In genomic region chr3:10164546-10165393, GRCh38 we compare ENCODE assay signal across 8 cellular contexts. TPM values are rescaled to one million over a fixed set of nuclear protein-coding genes. Genes with fewer than 3 reads are reported as not detected.
DNase-seq lines count a peak whose midpoint lies in the region; ATAC-seq, FAIRE-seq and TF ChIP-seq lines count a peak whose summit lies in the region.

Gene IRAK2, plus strand, starts transcription at chr3:10164919. Its CDS starts 36 bp downstream, at chr3:10164955.

- H2AFZ ChIP-seq in astrocyte (ENCODE audit: low read depth, low read length): peak within 1 kb of the TSS; percentile 98

- no peaks in the 10 kb centered on the region for H3K36me3 ChIP-seq in BJ (ENCODE audit: control insufficient read depth, insufficient read depth, low read length)
- H3K36me3 ChIP-seq in astrocyte (ENCODE audit: insufficient read depth, low read length): no peaks in the 10 kb centered on the region
- no peaks in the 10 kb centered on the region for H3K36me3 ChIP-seq in rectal smooth muscle tissue (ENCODE audit: control insufficient read depth, insufficient read depth, low read length)

- CTCF ChIA-PET in BJ (lab: Yijun Ruan, JAX): interaction anchor here (0.6 to 2.1 kb wide), 7 partner anchors 13 to 99 kb away, joined by 3 to 9 read pairs (median 6); no protein-coding TSS in a partner anchor

- ATAC-seq in HG03439 (IDR thresholded peaks at IDR 0.05; ENCODE audit: unreplicated experiment): peak; percentile 63

- FAIRE-seq in astrocyte (lab: Jason Lieb, UNC): no peak

- H3K9ac ChIP-seq in astrocyte (ENCODE audit: low read length) (peak within 1 kb of the TSS; percentile 92), rectal smooth muscle tissue (ENCODE audit: low read length) (peak within 1 kb of the TSS; percentile 28)

- no peaks in the 10 kb centered on the region for H3K4me1 Mint-ChIP-seq in astrocyte (ENCODE audit: low read depth, unreplicated experiment)

- H3K36me3 Mint-ChIP-seq in astrocyte (ENCODE audit: low read depth, unreplicated experiment): peaks cover 7% of the 10 kb centered on the region

- peaks cover 11% of the 10 kb centered on the region for H3K9me3 Mint-ChIP-seq in astrocyte (ENCODE audit: unreplicated experiment)

- H3K4me3 ChIP-seq in BJ (ENCODE audit: low read depth, low read length) (peak within 1 kb of the TSS; percentile 76), astrocyte (ENCODE audit: insufficient read depth, low read depth, low read length) (peak within 1 kb of the TSS; percentile 85), rectal smooth muscle tissue (ENCODE audit: low read length) (peak within 1 kb of the TSS; percentile 85)

- intact Hi-C loops in T-helper 1 cell treated with Interleukin-12 subunit alpha and Interleukin-12 subunit beta and Interleukin-4 antibody, amounts not matched to agents 30 ng/mL and 1 ng/mL, for 36 hours (cut with micrococcal nuclease): loop anchor here (1.0 to 2.0 kb wide), 6 partner anchors 23 to 100 kb away; partner anchors contain the start of genes BRK1, TATDN2 and VHL

- peak within 1 kb of the TSS; percentile 93 for H3K4me2 ChIP-seq in astrocyte (ENCODE audit: low read length)

- peak within 1 kb of the TSS; percentile 79 for H3K4me3 Mint-ChIP-seq in astrocyte (ENCODE audit: unreplicated experiment)

- no peaks in the 10 kb centered on the region for H3K27me3 ChIP-seq in BJ (ENCODE audit: control insufficient read depth, insufficient read depth, low read length)
- no peaks in the 10 kb centered on the region for H3K27me3 ChIP-seq in astrocyte (ENCODE audit: insufficient read depth, low read length)
- no peaks in the 10 kb centered on the region for H3K27me3 ChIP-seq in rectal smooth muscle tissue (ENCODE audit: control insufficient read depth, insufficient read depth, low read length)

- H3K9me3 ChIP-seq in astrocyte (ENCODE audit: insufficient read depth, low read depth, low read length): peaks cover 5% of the 10 kb centered on the region

- no peaks in the 10 kb centered on the region for H4K20me1 ChIP-seq in astrocyte (ENCODE audit: insufficient read depth, low read length)

- peak within 1 kb of the TSS; percentile 59 for H3K27ac ChIP-seq in astrocyte (ENCODE audit: low read depth, low read length)
- peak within 1 kb of the TSS; percentile 52 for H3K27ac ChIP-seq in rectal smooth muscle tissue (ENCODE audit: low read depth, low read length)

- DNase-seq in BJ (ENCODE audit: low read depth): no peak
- DNase-seq in astrocyte (ENCODE audit: low read depth): peak; percentile 25
- DNase-seq in hepatic stellate cell (ENCODE audit: low spot score): peak; percentile 87
- no peak for DNase-seq in NCI-H187 (lab: John Stamatoyannopoulos, UW)

- peaks cover 6% of the 10 kb centered on the region for H3K27me3 Mint-ChIP-seq in astrocyte (ENCODE audit: low read depth, unreplicated experiment)

- peaks cover 10% of the 10 kb centered on the region for H3K79me2 ChIP-seq in astrocyte (ENCODE audit: insufficient read depth, low read length)

- POLR2A ChIA-PET in BJ (lab: Charles Lee): no interaction called here

- H3K4me1 ChIP-seq in astrocyte (ENCODE audit: insufficient read depth, low read length) (no peaks in the 10 kb centered on the region), rectal smooth muscle tissue (ENCODE audit: control insufficient read depth, insufficient read depth, low read length) (no peaks in the 10 kb centered on the region)

- H3K27ac Mint-ChIP-seq in astrocyte (ENCODE audit: unreplicated experiment): no peak within 1 kb of the TSS

- TF ChIP-seq POLR2A in GM19193 (IDR thresholded peaks at IDR 0.05; ENCODE audit: extremely low read depth, insufficient read depth, insufficient read length): peak; percentile 46

- TF ChIP-seq CTCF in BJ (IDR thresholded peaks at IDR 0.05; ENCODE audit: insufficient read depth, low read depth, low read length) (peak; percentile 58), astrocyte (IDR thresholded peaks at IDR 0.05; ENCODE audit: insufficient read depth, low read depth, low read length) (peak; percentile 13)

RNA-seq across cellular contexts. Expression of gene IRAK2, which starts in this region (rescaled TPM):
- polyA plus RNA-seq in BJ (2011; rRNA removed): 2.0 and 2.5 TPM in 2 replicates
- 1.4 and 2.2 TPM in 2 replicates for polyA minus RNA-seq in BJ (2011; rRNA and poly(A)+ RNA removed)
- total RNA-seq in T-helper 1 cell treated with Interleukin-12 subunit alpha and Interleukin-12 subunit beta and Interleukin-4 antibody, amounts not matched to agents 30 ng/mL and 1 ng/mL, for 36 hours: 12.2 and 13.1 TPM in 2 replicates
- total RNA-seq in astrocyte: 2.0 and 2.1 TPM in 2 replicates

Comparison
In these comparisons a context has a peak if more than half of its experiments do, and no peak if none do; other contexts are left out.
1. DNase-seq: peak in astrocyte (single experiment) and hepatic stellate cell (single experiment); none in BJ (single experiment) and NCI-H187 (0 of 2).
2. Peak in every context shown above with its lines, with median percentiles within 50 percentile points of each other: H3K4me3 ChIP-seq.